1 cellular context compared by ENCODE assay signal in genomic region chr1:43389326-43390313, GRCh38.
TF ChIP-seq lines count a peak whose summit lies in the region.

TSS of gene MED8 (minus strand) at chr1:43389800. CDS start at chr1:43389764, 36 bp downstream.
TSS of gene SZT2 (plus strand) at chr1:43389899. CDS start at chr1:43389969, 70 bp downstream.

TF ChIP-seq in HEK293, 187 proteins besides CTCF, POLR2A, EP300 and RAD21 (continued from another document and continues in another):
- TF ChIP-seq ZBTB49 (tag by site-specific recombination; IDR thresholded peaks at IDR 0.05; ENCODE audit: low read depth) (no peak), SETDB1 (IDR thresholded peaks at IDR 0.05; ENCODE audit: insufficient read length, low read length) (no peak), ZBTB6 (tag by site-specific recombination; IDR thresholded peaks at IDR 0.05) (no peak), ZNF184 (tag by site-specific recombination; IDR thresholded peaks at IDR 0.05) (no peak), YY1 (tag by site-specific recombination; IDR thresholded peaks at IDR 0.05) (no peak), ZNF132 (tag by site-specific recombination; IDR thresholded peaks at IDR 0.05; ENCODE audit: borderline replicate concordance) (no peak), ZNF398 (tag by site-specific recombination; IDR thresholded peaks at IDR 0.05) (peak; percentile 47; the same call in 1 of the 2 replicates), ZNF626 (tag by site-specific recombination; IDR thresholded peaks at IDR 0.05) (no peak), ZNF302 (tag by site-specific recombination; IDR thresholded peaks at IDR 0.05; ENCODE audit: low read depth) (no peak), ZNF488 (tag by site-specific recombination; IDR thresholded peaks at IDR 0.05) (no peak), ZNF274 (IDR thresholded peaks at IDR 0.05; ENCODE audit: low read length) (no peak), ZNF274 (tag by site-specific recombination; IDR thresholded peaks at IDR 0.05; ENCODE audit: borderline replicate concordance) (no peak), ZNF701 (tag by site-specific recombination; IDR thresholded peaks at IDR 0.05) (no peak), ZNF18 (tag by site-specific recombination; IDR thresholded peaks at IDR 0.05) (0 out of 2 replicates have a peak, but pooled peaks have one; percentile 24), ZNF121 (tag by site-specific recombination; IDR thresholded peaks at IDR 0.05) (0 out of 2 replicates have a peak, but pooled peaks have one; percentile 14), ZNF621 (tag by site-specific recombination; IDR thresholded peaks at IDR 0.05) (no peak), ZNF768 (tag by site-specific recombination; IDR thresholded peaks at IDR 0.05) (no peak), ZNF544 (tag by site-specific recombination; IDR thresholded peaks at IDR 0.05) (no peak), AEBP2 (tag by site-specific recombination; IDR thresholded peaks at IDR 0.05; ENCODE audit: borderline replicate concordance) (no peak), ZBTB7A (tag by site-specific recombination; IDR thresholded peaks at IDR 0.05; ENCODE audit: low read depth) (no peak; the same call in 1 of the 2 replicates), MYNN (tag by site-specific recombination; IDR thresholded peaks at IDR 0.05; ENCODE audit: borderline replicate concordance) (no peak; the same call in 1 of the 2 replicates), ZNF513 (tag by site-specific recombination; IDR thresholded peaks at IDR 0.05) (0 out of 2 replicates have a peak, but pooled peaks have one; percentile 8), ZNF558 (tag by site-specific recombination; IDR thresholded peaks at IDR 0.05) (no peak), ZNF292 (tag by site-specific recombination; IDR thresholded peaks at IDR 0.05; ENCODE audit: borderline replicate concordance, low read depth) (no peak), ZNF133 (tag by site-specific recombination; IDR thresholded peaks at IDR 0.05) (no peak), ZNF514 (tag by site-specific recombination; IDR thresholded peaks at IDR 0.05) (no peak), ZNF549 (tag by site-specific recombination; IDR thresholded peaks at IDR 0.05) (no peak), ZNF169 (tag by site-specific recombination; IDR thresholded peaks at IDR 0.05) (no peak), ZNF704 (tag by site-specific recombination; IDR thresholded peaks at IDR 0.05) (no peak), ZEB2 (tag by site-specific recombination; IDR thresholded peaks at IDR 0.05) (peak; percentile 80), WT1 (tag by site-specific recombination; IDR thresholded peaks at IDR 0.05) (no peak), ZFHX2 (tag by site-specific recombination; conservative IDR thresholded peaks at IDR 0.05) (peak; percentile 94), KLF16 (tag by site-specific recombination; IDR thresholded peaks at IDR 0.05) (peak; percentile 91), TRIM28 (IDR thresholded peaks at IDR 0.05; ENCODE audit: borderline replicate concordance, low read length) (no peak), ZNF223 (tag by site-specific recombination; IDR thresholded peaks at IDR 0.05) (no peak), KLF1 (tag by site-specific recombination; IDR thresholded peaks at IDR 0.05) (peak; percentile 53; the same call in 1 of the 2 replicates), ZNF624 (tag by site-specific recombination; IDR thresholded peaks at IDR 0.05) (no peak), ZNF404 (tag by site-specific recombination; IDR thresholded peaks at IDR 0.05) (no peak), ZNF639 (tag by site-specific recombination; IDR thresholded peaks at IDR 0.05) (no peak), GFI1B (tag by site-specific recombination; IDR thresholded peaks at IDR 0.05) (no peak), KLF9 (tag by site-specific recombination; IDR thresholded peaks at IDR 0.05; ENCODE audit: low read depth) (peak; percentile 61), SP7 (tag by site-specific recombination; IDR thresholded peaks at IDR 0.05) (peak; percentile 67), ZNF16 (tag by site-specific recombination; IDR thresholded peaks at IDR 0.05; ENCODE audit: low read depth) (no peak), ZNF792 (tag by site-specific recombination; IDR thresholded peaks at IDR 0.05) (no peak), ZFP69B (tag by site-specific recombination; IDR thresholded peaks at IDR 0.05) (no peak), ZNF580 (tag by site-specific recombination; IDR thresholded peaks at IDR 0.05) (peak; percentile 100), PBX3 (CRISPR knock-in tag; IDR thresholded peaks at IDR 0.05) (no peak), ZNF214 (tag by site-specific recombination; IDR thresholded peaks at IDR 0.05; ENCODE audit: borderline replicate concordance) (no peak), YY2 (tag by site-specific recombination; IDR thresholded peaks at IDR 0.05) (no peak)
